Comparison of ENCODE assay signal across 18 cellular contexts in the genomic region with DNA sequence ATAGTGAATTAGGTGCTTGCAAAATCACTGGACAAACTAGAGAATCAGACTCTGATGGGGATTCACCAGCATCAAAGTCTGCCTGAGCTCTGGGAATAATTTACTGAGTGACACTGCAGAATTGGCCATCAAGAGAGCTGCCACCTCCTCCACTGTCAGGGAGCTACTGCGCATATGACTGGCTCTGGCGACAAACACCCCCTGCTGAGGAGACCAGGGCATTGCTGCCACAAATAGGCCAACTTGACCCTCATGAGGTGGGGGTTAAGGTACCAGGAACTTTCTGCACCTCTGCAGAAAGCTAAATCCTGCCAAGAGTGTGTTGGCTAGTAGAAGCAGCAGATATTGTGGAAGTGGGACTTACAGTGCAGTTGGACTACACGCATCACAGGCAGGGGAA.
DNase-seq lines count a peak whose midpoint lies in the region; ATAC-seq, FAIRE-seq and TF ChIP-seq lines count a peak whose summit lies in the region.
"Had no signal": no experiment of that assay in that cellular context is flagged by ENCODE, and none has a peak within 500 bp of the region (broad histone marks: within the 10 kb centered on the region; RNA-seq: fewer than 3 reads in every experiment).

No MANE protein-coding gene starts in this region.

- H3K4me3 ChIP-seq in GM06990 (replicated peaks; ENCODE audit: low read depth, low read length) (no peak overlapping the region), HFF-Myc (replicated peaks; ENCODE audit: low read depth, low read length) (no peak overlapping the region), K562 (no peak overlapping the region), HepG2 (replicated peaks in 1 of 3; ENCODE audit: insufficient read depth in 1 of 3, low read depth in 2 of 3, low read length in 3 of 3) (no peak overlapping the region)
- H3K4me3 ChIP-seq: HAP-1 had no signal

- CTCF ChIA-PET in K562 (lab: Yijun Ruan, JAX; ENCODE audit: low intra/inter-chr PET ratio) (no interaction called here), HepG2 (lab: Yijun Ruan, JAX; ENCODE audit: low intra/inter-chr PET ratio, low total read pairs) (interaction anchor here (1.6 kb wide), 1 partner anchor 10 kb away, joined by 4 read pairs; no protein-coding TSS in a partner anchor)

- H3K9me3 ChIP-seq in K562 (replicated peaks; ENCODE audit: control insufficient read depth, insufficient read depth, low read depth, low read length) (no peaks in the 10 kb centered on the region), HepG2 (ENCODE audit: low read length) (no peaks in the 10 kb centered on the region)
- H3K9me3 ChIP-seq: HAP-1 had no signal

- H3K36me3 ChIP-seq in GM06990 (ENCODE audit: control insufficient read depth, insufficient read depth, low read length): peaks cover 2% of the 10 kb centered on the region; the same call in 1 of the 2 replicates
- no peaks in the 10 kb centered on the region for H3K36me3 ChIP-seq in K562 (ENCODE audit: control insufficient read depth, insufficient read depth, low read length)
- no peaks in the 10 kb centered on the region; a peak in 1 of 5 replicates for H3K36me3 ChIP-seq in HepG2 (replicated peaks in 1 of 2; ENCODE audit: control insufficient read depth in 1 of 2, insufficient read depth in 2 of 2, low read length in 2 of 2)
- H3K36me3 ChIP-seq: HAP-1 had no signal

- ATAC-seq in K562 (peak; percentile 70; the same call in 2 of the 3 replicates), HepG2 (peak; percentile 11; the same call in 2 of the 3 replicates), HG03565 (IDR thresholded peaks at IDR 0.05; ENCODE audit: unreplicated experiment) (no peak)
- ATAC-seq: Panc1 had no signal

- H3K27ac ChIP-seq in K562 (ENCODE audit: extremely low read depth, low read depth, low read length) (no peak overlapping the region), HepG2 (ENCODE audit: extremely low read length, insufficient read depth, low read length) (no peak overlapping the region)
- H3K27ac ChIP-seq: HL-60 had no signal

- H4K20me1 ChIP-seq in K562 (replicated peaks; ENCODE audit: control insufficient read depth, insufficient read depth, low read length) (no peaks in the 10 kb centered on the region), HepG2 (ENCODE audit: insufficient read depth, low read length) (no peaks in the 10 kb centered on the region)

- no TSS peak for BruUV-seq in K562 (replicated peaks; lab: Mats Ljungman, UMichigan)
- BruUV-seq in HepG2 (replicated peaks; lab: Mats Ljungman, UMichigan): TSS peak; percentile 34

- no peaks in the 10 kb centered on the region for H3K9me1 ChIP-seq in K562 (ENCODE audit: control insufficient read depth, insufficient read depth, low read length)

- TF ChIP-seq RAD21 in K562 (CRISPR knock-in tag; conservative IDR thresholded peaks at IDR 0.05 in 1 of 2, IDR thresholded peaks at IDR 0.05 in 1 of 2): no peak
- no peak for TF ChIP-seq RAD21 in HepG2 (CRISPR knock-in tag; IDR thresholded peaks at IDR 0.05)

- no peak overlapping the region for H2AFZ ChIP-seq in K562 (ENCODE audit: low read depth, low read length)
- no peak overlapping the region for H2AFZ ChIP-seq in HepG2 (ENCODE audit: low read length)

- H3K79me2 ChIP-seq in K562 (ENCODE audit: control insufficient read depth, insufficient read depth, low read length) (no peaks in the 10 kb centered on the region), HepG2 (ENCODE audit: insufficient read depth, low read length) (no peaks in the 10 kb centered on the region)

- no peak for FAIRE-seq in K562 (lab: Jason Lieb, UNC)
- no peak for FAIRE-seq in HepG2 (lab: Jason Lieb, UNC)
- FAIRE-seq: HTR-8/SVneo had no signal

- TF ChIP-seq EP300 in K562 (IDR thresholded peaks at IDR 0.05; ENCODE audit: low read length): no peak
- no peak for TF ChIP-seq EP300 in HepG2 (IDR thresholded peaks at IDR 0.05; ENCODE audit: low read depth in 2 of 2, low read length in 2 of 2)
- TF ChIP-seq EP300 in HepG2 (CRISPR knock-in tag; IDR thresholded peaks at IDR 0.05; ENCODE audit: borderline replicate concordance): no peak

- DNase-seq in GM06990 (ENCODE audit: extremely low read depth, insufficient read length) (no peak), HFF-Myc (ENCODE audit: extremely low read depth, low read depth) (no peak), K562 (ENCODE audit: extremely low read depth in 1 of 4, low spot score in 3 of 4) (peak in 1 of 4 experiments; percentile 18), HepG2 (ENCODE audit: low spot score) (no peak), CD1c-positive myeloid dendritic cell (ENCODE audit: extremely low spot score) (no peak), NCI-H146 (lab: John Stamatoyannopoulos, UW) (no peak), AG08396 (ENCODE audit: low spot score) (no peak)
- DNase-seq: ACHN; CD4-positive, CD25-positive, alpha-beta regulatory T cell; MV-4-11; NCI-H1417 treated with DMSO at 0.1 percent for 48 hours; NCI-H2029 treated with DMSO at 0.1 percent for 48 hours; NCI-H510A had no signal

- TF ChIP-seq CTCF in GM06990 (IDR thresholded peaks at IDR 0.05; ENCODE audit: insufficient read depth, low read length, poor library complexity, severe bottlenecking) (peak; percentile 10), HFF-Myc (IDR thresholded peaks at IDR 0.05; ENCODE audit: low read depth, low read length, missing control alignments) (peak; percentile 3), K562 (IDR thresholded peaks at IDR 0.05 in 2 of 3, conservative IDR thresholded peaks at IDR 0.05 in 1 of 3; ENCODE audit: insufficient read depth in 2 of 3, low read depth in 1 of 3, low read length in 3 of 3) (peak in 2 of 3 experiments; percentile 10 to 12; a peak in 1 of 6 replicates), HepG2 (CRISPR knock-in tag; IDR thresholded peaks at IDR 0.05) (no peak)

- no peaks in the 10 kb centered on the region for H3K4me1 ChIP-seq in K562 (replicated peaks in 1 of 2; ENCODE audit: control insufficient read depth in 2 of 2, insufficient read depth in 2 of 2, low read length in 2 of 2)
- peaks cover 47% of the 10 kb centered on the region for H3K4me1 ChIP-seq in HepG2 (ENCODE audit: insufficient read depth, low read length)
- H3K4me1 ChIP-seq: HAP-1 had no signal

- no peak overlapping the region for H3K9ac ChIP-seq in K562 (ENCODE audit: insufficient read depth in 1 of 2, low read depth in 2 of 2, low read length in 2 of 2)
- H3K9ac ChIP-seq in HepG2 (ENCODE audit: insufficient read depth, low read depth, low read length): no peak overlapping the region

- intact Hi-C loops in K562 (cut with micrococcal nuclease): no loop called here
- intact Hi-C loops in HepG2 (cut with micrococcal nuclease; ENCODE audit: unreplicated experiment): no loop called here

- in situ Hi-C loops in K562 (cut with MboI): loop anchor here (5.0 kb wide), 1 partner anchor 473 kb away; no protein-coding TSS in a partner anchor
- in situ Hi-C loops in HepG2 (cut with HindIII; ENCODE audit: extremely low pct_ligation_motif_present, low pct_unique_long_range_greater_than_20kb): no loop called here

- H3K27me3 ChIP-seq in GM06990 (replicated peaks; ENCODE audit: control insufficient read depth, insufficient read depth, low read length) (no peaks in the 10 kb centered on the region), K562 (ENCODE audit: control insufficient read depth in 2 of 2, insufficient read depth in 2 of 2, low read length in 2 of 2) (no peaks in the 10 kb centered on the region; a peak in 1 of 5 replicates), HepG2 (ENCODE audit: control insufficient read depth in 1 of 2, insufficient read depth in 2 of 2, low read length in 2 of 2) (no peaks in the 10 kb centered on the region)

- WGBS in K562 (ENCODE audit: insufficient coverage, low coverage, missing lambda C conversion rate): 9% methylated on average over 3 of the region's 3 CpGs
- WGBS in HepG2 (ENCODE audit: low lambda C conversion rate): 94% methylated on average over 3 of the region's 3 CpGs

- H3K4me2 ChIP-seq in K562 (ENCODE audit: insufficient read depth, low read length): no peak overlapping the region
- H3K4me2 ChIP-seq in HepG2 (ENCODE audit: low read depth, low read length): no peak overlapping the region

- POLR2A ChIA-PET in K562 (lab: Yijun Ruan, JAX) (interaction anchor here (1.3 kb wide), 1 partner anchor 11 kb away, joined by 4 read pairs; no protein-coding TSS in a partner anchor), HepG2 (lab: Yijun Ruan, JAX) (interaction anchor here (1.2 kb wide), 1 partner anchor 88 kb away, joined by 7 read pairs; the partner anchor contains the start of gene CDS2)

- TF ChIP-seq POLR2A in K562 (conservative IDR thresholded peaks at IDR 0.05): no peak
- no peak for TF ChIP-seq POLR2A in HepG2 (IDR thresholded peaks at IDR 0.05; ENCODE audit: insufficient read depth in 1 of 2, low read depth in 2 of 2, low read length in 2 of 2)

TF ChIP-seq in K562, 482 proteins besides CTCF, POLR2A, EP300 and RAD21 (continues in another document):
- TF ChIP-seq ZNF311 (CRISPR knock-in tag; IDR thresholded peaks at IDR 0.05): no peak
- no peak for TF ChIP-seq GTF2A2 (tag; IDR thresholded peaks at IDR 0.05)
- TF ChIP-seq FOS (IDR thresholded peaks at IDR 0.05; ENCODE audit: extremely low read depth, insufficient read length): no peak
- no peak for TF ChIP-seq E2F5 (CRISPR knock-in tag; IDR thresholded peaks at IDR 0.05)
- no peak for TF ChIP-seq ZNF224 (CRISPR knock-in tag; IDR thresholded peaks at IDR 0.05)
- no peak for TF ChIP-seq PTTG1 (tag; IDR thresholded peaks at IDR 0.05; ENCODE audit: low read depth)
- no peak for TF ChIP-seq ZNF253 (CRISPR knock-in tag; conservative IDR thresholded peaks at IDR 0.05)

TF ChIP-seq in HepG2, 621 proteins besides CTCF, POLR2A, EP300 and RAD21:
- TF ChIP-seq ZNF703 (CRISPR knock-in tag; IDR thresholded peaks at IDR 0.05; ENCODE audit: borderline replicate concordance) (no peak), ESRRA (CRISPR knock-in tag; IDR thresholded peaks at IDR 0.05; ENCODE audit: low read depth) (no peak), ZNF317 (CRISPR knock-in tag; IDR thresholded peaks at IDR 0.05) (no peak), ATM (IDR thresholded peaks at IDR 0.05; ENCODE audit: borderline replicate concordance) (no peak)
